23 cellular contexts compared by ENCODE assay signal in the genomic region with DNA sequence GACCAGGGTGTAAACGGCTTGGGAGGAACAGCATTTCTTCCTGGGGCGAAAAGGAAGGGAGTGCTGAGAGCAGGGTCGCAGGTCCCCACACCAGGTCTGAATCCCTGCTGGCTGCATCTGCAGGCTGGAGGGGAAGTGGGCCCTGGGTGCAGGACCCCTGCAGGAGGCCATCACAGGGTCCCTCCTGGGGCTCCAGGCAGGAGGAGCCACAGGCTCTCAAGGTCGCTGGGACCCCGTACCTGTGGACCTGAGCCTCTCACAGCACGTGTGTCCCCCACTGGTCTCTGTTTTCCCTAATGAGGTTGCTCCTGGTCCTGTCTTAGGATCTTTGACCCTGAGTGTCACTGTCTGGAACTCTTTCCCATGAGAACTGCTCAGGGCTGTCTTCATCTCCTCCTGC.
"Had no signal": no experiment of that assay in that cellular context is flagged by ENCODE, and none has a peak within 500 bp of the region (broad histone marks: within the 10 kb centered on the region; RNA-seq: fewer than 3 reads in every experiment).

No MANE protein-coding gene starts in this region.

- H3K4me3 Mint-ChIP-seq: activated CD4-positive, alpha-beta memory T cell treated with anti-CD3 and anti-CD28 coated beads for 36 hours; activated CD4-positive, alpha-beta T cell treated with anti-CD3 and anti-CD28 coated beads for 36 hours; activated CD4-positive, alpha-beta T cell treated with anti-CD3 and anti-CD28 coated beads, Interleukin-2, amount 10 ng/mL, durations not matched to agents 24 days and 14 days; activated CD8-positive, alpha-beta T cell treated with anti-CD3 and anti-CD28 coated beads, Interleukin-2, amount 10 ng/mL, durations not matched to agents 7 days and 5 days; activated naive CD8-positive, alpha-beta T cell; activated T-cell treated with anti-CD3 and anti-CD28 coated beads, Interleukin-2, amount 50 U/mL, for 4 hours; activated T-helper 17 cell treated with anti-CD3 and anti-CD28 coated beads, Interleukin-2, amount 50 U/mL, for 72 hours had no signal

- ATAC-seq: activated CD4-positive, alpha-beta T cell treated with anti-CD3 and anti-CD28 coated beads for 36 hours; activated CD8-positive, alpha-beta T cell treated with anti-CD3 and anti-CD28 coated beads, Interleukin-2, amount 10 ng/mL, durations not matched to agents 7 days and 5 days; activated T-cell treated with anti-CD3 and anti-CD28 coated beads, Interleukin-2, amount 50 U/mL, for 4 hours; activated T-helper 17 cell treated with anti-CD3 and anti-CD28 coated beads, Interleukin-2, amount 50 U/mL, for 72 hours; esophagus mucosa had no signal

- H3K27me3 Mint-ChIP-seq: activated naive CD8-positive, alpha-beta T cell had no signal

- H3K27ac Mint-ChIP-seq: activated CD4-positive, alpha-beta memory T cell treated with anti-CD3 and anti-CD28 coated beads for 36 hours; activated CD4-positive, alpha-beta T cell treated with anti-CD3 and anti-CD28 coated beads for 36 hours; activated CD4-positive, alpha-beta T cell treated with anti-CD3 and anti-CD28 coated beads, Interleukin-2, amount 10 ng/mL, durations not matched to agents 24 days and 14 days; activated CD8-positive, alpha-beta T cell treated with anti-CD3 and anti-CD28 coated beads, Interleukin-2, amount 10 ng/mL, durations not matched to agents 7 days and 5 days; activated naive CD8-positive, alpha-beta T cell; activated T-helper 17 cell treated with anti-CD3 and anti-CD28 coated beads, Interleukin-2, amount 50 U/mL, for 72 hours had no signal

- H3K27me3 ChIP-seq: brain microvascular endothelial cell had no signal

- H3K36me3 ChIP-seq: brain microvascular endothelial cell had no signal

- H3K4me1 Mint-ChIP-seq: activated CD4-positive, alpha-beta T cell treated with anti-CD3 and anti-CD28 coated beads for 36 hours; activated CD4-positive, alpha-beta T cell treated with anti-CD3 and anti-CD28 coated beads, Interleukin-2, amount 10 ng/mL, durations not matched to agents 24 days and 14 days; activated T-helper 17 cell treated with anti-CD3 and anti-CD28 coated beads, Interleukin-2, amount 50 U/mL, for 72 hours had no signal

- H3K36me3 Mint-ChIP-seq: activated CD4-positive, alpha-beta memory T cell treated with anti-CD3 and anti-CD28 coated beads for 36 hours; activated naive CD8-positive, alpha-beta T cell had no signal

- DNase-seq: activated CD4-positive, alpha-beta memory T cell treated with anti-CD3 and anti-CD28 coated beads for 36 hours; activated CD4-positive, alpha-beta T cell treated with anti-CD3 and anti-CD28 coated beads for 36 hours; activated CD4-positive, alpha-beta T cell treated with anti-CD3 and anti-CD28 coated beads, Interleukin-2, amount 10 ng/mL, durations not matched to agents 24 days and 14 days; activated CD4-positive, CD25-positive, alpha-beta regulatory T cell; activated CD4-positive, CD25-positive, alpha-beta regulatory T cell treated with anti-CD3 and anti-CD28 coated beads, Interleukin-2, amount 50 U/mL, for 72 hours; activated CD8-positive, alpha-beta T cell treated with anti-CD3 and anti-CD28 coated beads, Interleukin-2, amount 10 ng/mL, durations not matched to agents 7 days and 5 days; activated effector memory CD4-positive, alpha-beta T cell treated with Interleukin-2 at 50 U/mL for 16 hours; activated gamma-delta T cell treated with Interleukin-2 at 50 U/mL for 16 hours; activated naive CD4-positive, alpha-beta T cell treated with anti-CD3 and anti-CD28 coated beads, Interleukin-2, amount 50 U/mL, for 16 hours; activated naive CD4-positive, alpha-beta T cell treated with Interleukin-2 at 50 U/mL for 16 hours; activated T-cell treated with anti-CD3 and anti-CD28 coated beads, Interleukin-2, amount 50 U/mL, for 4 hours; amniotic stem cell; anterior cingulate cortex; brain microvascular endothelial cell; caudate nucleus; cortex of kidney; dermis blood vessel endothelial cell; effector CD4-positive, alpha-beta T cell; foreskin fibroblast; T-helper 2 cell had no signal

- H3K27ac ChIP-seq: brain microvascular endothelial cell had no signal

- H3K9me3 Mint-ChIP-seq: activated CD4-positive, alpha-beta memory T cell treated with anti-CD3 and anti-CD28 coated beads for 36 hours; activated CD4-positive, alpha-beta T cell treated with anti-CD3 and anti-CD28 coated beads, Interleukin-2, amount 10 ng/mL, durations not matched to agents 24 days and 14 days; activated T-cell treated with anti-CD3 and anti-CD28 coated beads, Interleukin-2, amount 50 U/mL, for 4 hours; activated T-helper 17 cell treated with anti-CD3 and anti-CD28 coated beads, Interleukin-2, amount 50 U/mL, for 72 hours had no signal
